ENCODE assay signal across 8 cellular contexts in genomic region chr6:75932067-75932466, GRCh38.
DNase-seq lines count a peak whose midpoint lies in the region; ATAC-seq and TF ChIP-seq lines count a peak whose summit lies in the region.

No MANE protein-coding gene starts in this region.

- DNase-seq in AG09319 (ENCODE audit: extremely low read depth, low read depth): no peak
- DNase-seq in NCI-H345 treated with DMSO at 0.1 percent for 48 hours (lab: John Stamatoyannopoulos, UW; ENCODE audit: unreplicated experiment): peak; percentile 36
- DNase-seq in dermis microvascular lymphatic vessel endothelial cell (ENCODE audit: low read depth in 2 of 2): peak; percentile 17 to 41
- DNase-seq in retina: peak; percentile 52
- no peak for DNase-seq in T-helper 9 cell

- peak; percentile 49 for ATAC-seq in GM18909 (IDR thresholded peaks at IDR 0.05; ENCODE audit: poor library complexity, unreplicated experiment)
- no peak for ATAC-seq in HG03095 (IDR thresholded peaks at IDR 0.05; ENCODE audit: unreplicated experiment)
- no peak for ATAC-seq in HG03108 (IDR thresholded peaks at IDR 0.05; ENCODE audit: unreplicated experiment)

- TF ChIP-seq CTCF in AG09319 (IDR thresholded peaks at IDR 0.05; ENCODE audit: low read depth, low read length): peak; percentile 15

Comparison
In these comparisons a context has a peak if more than half of its experiments do, and no peak if none do; other contexts are left out.
1. DNase-seq: peak in NCI-H345 treated with DMSO at 0.1 percent for 48 hours (single experiment), dermis microvascular lymphatic vessel endothelial cell (2 of 2) and retina (single experiment); none in AG09319 (single experiment) and T-helper 9 cell (single experiment).